ENCODE assay signal across 8 cellular contexts in the genomic region with DNA sequence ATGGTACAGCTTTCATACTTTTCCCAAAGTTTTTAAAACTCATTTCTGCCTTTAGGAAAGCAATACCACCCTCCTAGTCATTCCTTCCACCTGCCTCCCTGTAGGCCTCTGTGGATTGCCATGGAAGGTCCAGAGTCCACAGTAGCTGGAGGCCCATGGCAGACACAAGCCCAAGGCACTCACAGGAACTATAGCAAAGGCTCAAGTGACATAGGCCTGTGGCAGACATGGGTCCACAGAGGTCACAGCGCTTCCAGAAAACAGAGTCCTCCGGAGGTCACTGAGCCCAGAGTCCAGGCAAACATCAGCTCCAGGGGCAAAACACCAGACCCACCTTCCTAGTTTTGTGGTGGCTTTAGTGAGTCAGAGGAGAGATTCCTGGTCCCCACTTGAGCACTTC.
"Had no signal": no experiment of that assay in that cellular context is flagged by ENCODE, and none has a peak within 500 bp of the region (broad histone marks: within the 10 kb centered on the region; RNA-seq: fewer than 3 reads in every experiment).

No MANE protein-coding gene starts in this region.

- DNase-seq: GM23248, GOT3, HFFc6, IMR-90, KG1 had no signal

- H3K27ac Mint-ChIP-seq: HFFc6 had no signal

- H3K9ac ChIP-seq: GM23248 had no signal

- H2AFZ ChIP-seq: GM23248 had no signal

- H3K27ac ChIP-seq: GM23248, HL-60 had no signal

- ATAC-seq: HCT116, K562 had no signal

- H3K9me3 Mint-ChIP-seq: HFFc6 had no signal

- H3K4me3 Mint-ChIP-seq: HFFc6 had no signal

- FAIRE-seq: K562 had no signal
